8 cellular contexts compared by ENCODE assay signal in genomic region chr5:143106175-143106574, GRCh38.
DNase-seq lines count a peak whose midpoint lies in the region; ATAC-seq, FAIRE-seq and TF ChIP-seq lines count a peak whose summit lies in the region.

No MANE protein-coding gene starts in this region.

- DNase-seq in D721Med (ENCODE audit: insufficient read length, low spot score) (peak; percentile 23), MV-4-11 (lab: John Stamatoyannopoulos, UW) (peak; percentile 40), body of pancreas (peak; percentile 70 to 82 (median 82)), right lobe of liver (peak; percentile 52 to 63 (median 60)), OCI-M1 (lab: John Stamatoyannopoulos, UW) (no peak), NK-92 (lab: John Stamatoyannopoulos, UW; ENCODE audit: unreplicated experiment) (no peak)
- DNase-seq in activated T-cell treated with anti-CD3 and anti-CD28 coated beads, Interleukin-2, amount 50 U/mL, for 4 hours = no peak

- H3K4me1 Mint-ChIP-seq in activated T-cell treated with anti-CD3 and anti-CD28 coated beads, Interleukin-2, amount 50 U/mL, for 4 hours (ENCODE audit: low read depth) = peaks cover 20% of the 10 kb centered on the region

- WGBS in body of pancreas, 2 donors = 21 to 45% methylated on average over 6 of the region's 6 CpGs
- 36% methylated on average over 5 of the region's 6 CpGs for WGBS in right lobe of liver (ENCODE audit: insufficient coverage, low coverage, low lambda C conversion rate, missing lambda C conversion rate)

- peaks cover 16% of the 10 kb centered on the region for H3K36me3 Mint-ChIP-seq in activated T-cell treated with anti-CD3 and anti-CD28 coated beads, Interleukin-2, amount 50 U/mL, for 4 hours (ENCODE audit: insufficient read depth)

- H3K27ac ChIP-seq in body of pancreas (no peak overlapping the region), right lobe of liver (no peak overlapping the region)

- H3K9me3 ChIP-seq in body of pancreas = no peaks in the 10 kb centered on the region
- no peaks in the 10 kb centered on the region for H3K9me3 ChIP-seq in right lobe of liver

- TF ChIP-seq POLR2A in body of pancreas (IDR thresholded peaks at IDR 0.05) = no peak
- no peak for TF ChIP-seq POLR2A in right lobe of liver (IDR thresholded peaks at IDR 0.05)

- H3K9me3 Mint-ChIP-seq in activated T-cell treated with anti-CD3 and anti-CD28 coated beads, Interleukin-2, amount 50 U/mL, for 4 hours = no peaks in the 10 kb centered on the region

- no peak for FAIRE-seq in D721Med (lab: Jason Lieb, UNC)

- ATAC-seq in body of pancreas (peak; percentile 97), right lobe of liver (peak; percentile 74 to 89 (median 84)), GM21723 (IDR thresholded peaks at IDR 0.05; ENCODE audit: unreplicated experiment) (no peak)
- no peak for ATAC-seq in activated T-cell treated with anti-CD3 and anti-CD28 coated beads, Interleukin-2, amount 50 U/mL, for 4 hours

- H3K27me3 Mint-ChIP-seq in activated T-cell treated with anti-CD3 and anti-CD28 coated beads, Interleukin-2, amount 50 U/mL, for 4 hours (ENCODE audit: low read depth) = no peaks in the 10 kb centered on the region

- no peak overlapping the region for H3K4me3 Mint-ChIP-seq in activated T-cell treated with anti-CD3 and anti-CD28 coated beads, Interleukin-2, amount 50 U/mL, for 4 hours

- intact Hi-C loops in body of pancreas (cut with DNase I) (no loop called here), right lobe of liver (cut with DNase I) (no loop called here)

- H3K4me3 ChIP-seq in body of pancreas (no peak overlapping the region), right lobe of liver (no peak overlapping the region)

- H3K27me3 ChIP-seq in body of pancreas (no peaks in the 10 kb centered on the region), right lobe of liver (no peaks in the 10 kb centered on the region)

- H3K36me3 ChIP-seq in body of pancreas (replicated peaks in 1 of 2; ENCODE audit: insufficient read depth in 1 of 2, low read depth in 2 of 2) (no peaks in the 10 kb centered on the region), right lobe of liver (no peaks in the 10 kb centered on the region)

- H3K4me1 ChIP-seq in body of pancreas (peaks cover 31% of the 10 kb centered on the region), right lobe of liver (peaks cover 0 to 31% (median 8%) of the 10 kb centered on the region in 4 donors)

- TF ChIP-seq CTCF in D721Med (IDR thresholded peaks at IDR 0.05; ENCODE audit: insufficient read depth, missing control alignments) (peak; percentile 50), body of pancreas (IDR thresholded peaks at IDR 0.05) (peak in 6 of 7 experiments; percentile 19 to 72 (median 56)), right lobe of liver (IDR thresholded peaks at IDR 0.05) (peak in 3 of 4 donors; percentile 22 to 44 (median 34))

Comparison
In these comparisons a context has a peak if more than half of its experiments do, and no peak if none do; other contexts are left out.
1. DNase-seq: peak in D721Med (single experiment), MV-4-11 (single experiment), body of pancreas (4 of 4) and right lobe of liver (3 of 3); none in activated T-cell treated with anti-CD3 and anti-CD28 coated beads, Interleukin-2, amount 50 U/mL, for 4 hours (single experiment), OCI-M1 (single experiment) and NK-92 (single experiment).
2. ATAC-seq: peak in body of pancreas (single experiment) and right lobe of liver (4 of 4); none in activated T-cell treated with anti-CD3 and anti-CD28 coated beads, Interleukin-2, amount 50 U/mL, for 4 hours (0 of 2) and GM21723 (single experiment).
3. Peak in every context shown above with its lines, with median percentiles within 50 percentile points of each other: CTCF ChIP-seq.